In genomic region chr14:69087061-69087461, GRCh38 we compare ENCODE assay signal across 14 cellular contexts.
DNase-seq lines count a peak whose midpoint lies in the region; ATAC-seq and TF ChIP-seq lines count a peak whose summit lies in the region.
"Had no signal": no experiment of that assay in that cellular context is flagged by ENCODE, and none has a peak within 500 bp of the region (broad histone marks: within the 10 kb centered on the region; RNA-seq: fewer than 3 reads in every experiment).

No MANE protein-coding gene starts in this region.

- peak overlapping the region; percentile 94 for H3K27ac Mint-ChIP-seq in osteocyte (ENCODE audit: unreplicated experiment)
- no peak overlapping the region for H3K27ac Mint-ChIP-seq in GM23338

- ATAC-seq in Right ventricle myocardium superior (ENCODE audit: poor library complexity), result peak; percentile 63
- ATAC-seq in GM23338, result no peak
- ATAC-seq: activated CD4-positive, CD25-positive, alpha-beta regulatory T cell treated with anti-CD3 and anti-CD28 coated beads, Interleukin-2, amount 50 U/mL, for 24 hours had no signal

- H4K20me1 ChIP-seq in GM23338 (replicated peaks; ENCODE audit: insufficient read depth), result no peaks in the 10 kb centered on the region

- H3K4me3 Mint-ChIP-seq in osteocyte (ENCODE audit: unreplicated experiment) (no peak overlapping the region), GM23338 (no peak overlapping the region)

- no peaks in the 10 kb centered on the region for H3K27me3 ChIP-seq in right atrium auricular region
- H3K27me3 ChIP-seq in vagina, result no peaks in the 10 kb centered on the region
- H3K27me3 ChIP-seq in GM23338 (ENCODE audit: insufficient read depth), result no peaks in the 10 kb centered on the region
- H3K27me3 ChIP-seq: heart right ventricle had no signal

- H3K4me1 Mint-ChIP-seq in osteocyte (ENCODE audit: unreplicated experiment), result peaks cover 46% of the 10 kb centered on the region
- no peaks in the 10 kb centered on the region for H3K4me1 Mint-ChIP-seq in GM23338

- H3K4me2 ChIP-seq in GM23338, result no peak overlapping the region

- TF ChIP-seq CTCF in right atrium auricular region (IDR thresholded peaks at IDR 0.05) (no peak), fibroblast of villous mesenchyme (IDR thresholded peaks at IDR 0.05; ENCODE audit: insufficient read depth, low read depth, low read length) (no peak), osteocyte (IDR thresholded peaks at IDR 0.05) (no peak), vagina (IDR thresholded peaks at IDR 0.05) (no peak), GM23338 (conservative IDR thresholded peaks at IDR 0.05; ENCODE audit: low read depth in 2 of 2) (no peak)

- intact Hi-C loops in Right ventricle myocardium superior (cut with DNase I), result no loop called here
- intact Hi-C loops in vagina (cut with DNase I), result loop anchor here (5.0 kb wide), 1 partner anchor 110 kb away; the partner anchor contains the start of gene ACTN1

- H3K36me3 ChIP-seq in right atrium auricular region (peaks cover 43% of the 10 kb centered on the region), vagina (peaks cover 0 to 34% of the 10 kb centered on the region in 2 donors), GM23338 (ENCODE audit: insufficient read depth) (no peaks in the 10 kb centered on the region)

- H2AFZ ChIP-seq in GM23338, result no peak overlapping the region

- TF ChIP-seq POLR2A in vagina (IDR thresholded peaks at IDR 0.05), result no peak

- no peaks in the 10 kb centered on the region for H3K4me1 ChIP-seq in right atrium auricular region
- H3K4me1 ChIP-seq in vagina, result peaks cover 37% of the 10 kb centered on the region
- H3K4me1 ChIP-seq in GM23338 (ENCODE audit: insufficient read depth), result no peaks in the 10 kb centered on the region

- no peaks in the 10 kb centered on the region for H3K79me2 ChIP-seq in GM23338 (replicated peaks; ENCODE audit: insufficient read depth)

- no peak overlapping the region for H3K4me3 ChIP-seq in right atrium auricular region
- H3K4me3 ChIP-seq in fibroblast of villous mesenchyme (ENCODE audit: low read depth, low read length), result no peak overlapping the region
- H3K4me3 ChIP-seq in vagina, result no peak overlapping the region
- H3K4me3 ChIP-seq in GM23338, result no peak overlapping the region
- H3K4me3 ChIP-seq: heart right ventricle had no signal

- H3K9me2 ChIP-seq in GM23338 (ENCODE audit: insufficient read depth), result no peaks in the 10 kb centered on the region

- H3K9me3 Mint-ChIP-seq in osteocyte (ENCODE audit: unreplicated experiment) (no peaks in the 10 kb centered on the region), GM23338 (no peaks in the 10 kb centered on the region)

- no peaks in the 10 kb centered on the region for H3F3A ChIP-seq in GM23338 (replicated peaks; ENCODE audit: low read depth)

- DNase-seq in Right ventricle myocardium superior (no peak), right atrium auricular region (ENCODE audit: low spot score) (no peak), fibroblast of villous mesenchyme (ENCODE audit: low read depth) (peak; percentile 31), osteocyte (ENCODE audit: extremely low spot score, unreplicated experiment) (no peak), vagina (ENCODE audit: extremely low spot score in 2 of 2) (no peak), GM23338 (ENCODE audit: low spot score) (no peak), HuH-7.5 (ENCODE audit: low spot score) (no peak), SHP77 (lab: John Stamatoyannopoulos, UW) (no peak)
- DNase-seq: activated T-cell treated with anti-CD3 and anti-CD28 coated beads, Interleukin-2, amount 50 U/mL, for 1 hour; cortex of kidney; DMS79 treated with DMSO at 0.1 percent for 48 hours; heart right ventricle; stimulated activated CD4-positive, alpha-beta T cell treated with anti-CD3 and anti-CD28 coated beads, Interleukin-12 subunit alpha, Interleukin-12 subunit beta, amount 100 ng/mL, for 4 hours had no signal

- H3K27me3 Mint-ChIP-seq in osteocyte (ENCODE audit: unreplicated experiment), result no peaks in the 10 kb centered on the region
- no peaks in the 10 kb centered on the region for H3K27me3 Mint-ChIP-seq in GM23338 (ENCODE audit: insufficient read depth, low read depth, poor library complexity)

- no peaks in the 10 kb centered on the region for H3K9me3 ChIP-seq in right atrium auricular region
- H3K9me3 ChIP-seq in vagina, result no peaks in the 10 kb centered on the region
- H3K9me3 ChIP-seq: heart right ventricle had no signal

- H3K27ac ChIP-seq in right atrium auricular region (peak overlapping the region in 1 of 2 donors; percentile 49), vagina (peak overlapping the region; percentile 62), GM23338 (ENCODE audit: low read depth) (no peak overlapping the region)

- H3K36me3 Mint-ChIP-seq in osteocyte (ENCODE audit: unreplicated experiment), result peaks cover 35% of the 10 kb centered on the region
- H3K36me3 Mint-ChIP-seq in GM23338 (ENCODE audit: low read depth), result no peaks in the 10 kb centered on the region

TF ChIP-seq in GM23338, 12 proteins besides CTCF, POLR2A, EP300 and RAD21:
- TF ChIP-seq ZNF462 (CRISPR knock-in tag; IDR thresholded peaks at IDR 0.05), result no peak
